7 cellular contexts compared by ENCODE assay signal in the genomic region with DNA sequence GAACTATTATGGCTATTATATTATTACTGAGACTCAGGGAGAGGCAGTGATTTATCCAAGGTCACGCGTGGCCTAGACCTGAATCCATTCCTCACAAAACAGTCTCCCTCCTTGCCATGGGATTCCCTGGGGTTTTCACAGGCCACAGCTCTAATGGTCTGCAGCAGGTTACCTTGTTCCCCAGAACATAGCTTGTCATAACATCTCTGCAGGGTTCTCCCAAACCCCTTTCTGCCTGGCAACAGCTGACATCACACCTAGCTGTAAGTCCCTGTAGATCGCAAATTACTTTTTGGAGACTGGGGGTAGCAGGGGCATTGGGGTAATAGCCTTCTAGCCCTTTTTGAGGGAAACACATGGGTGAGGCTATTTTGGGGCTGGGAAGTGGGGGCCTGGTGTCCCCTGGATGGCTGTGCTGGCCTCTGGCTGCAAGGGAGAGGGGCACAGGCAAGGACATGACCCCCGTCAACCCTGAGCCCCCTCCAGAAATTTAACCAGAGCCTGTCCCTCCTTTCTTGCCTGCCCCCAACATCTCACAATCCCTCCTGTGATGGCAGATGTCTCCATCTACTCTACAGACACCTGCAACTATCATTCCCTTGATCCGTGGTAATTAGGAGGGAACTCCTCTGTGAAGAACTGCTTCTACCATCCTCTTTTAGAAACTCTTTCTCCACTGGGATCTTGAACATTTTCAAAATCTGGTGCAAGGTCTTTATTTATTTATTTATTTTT. TPM values are rescaled to one million over a fixed set of nuclear protein-coding genes. Genes with fewer than 3 reads are reported as not detected.
DNase-seq lines count a peak whose midpoint lies in the region; ATAC-seq and TF ChIP-seq lines count a peak whose summit lies in the region.

No MANE protein-coding gene starts in this region.

- H3K4me2 ChIP-seq in GM23248 (ENCODE audit: unreplicated experiment): no peak overlapping the region

- H3K4me3 ChIP-seq in GM23248 (no peak overlapping the region), body of pancreas (no peak overlapping the region), mononuclear cell (ENCODE audit: low read length) (peak overlapping the region; percentile 97)

- no peaks in the 10 kb centered on the region for H3K27me3 Mint-ChIP-seq in stimulated activated naive CD8-positive, alpha-beta T cell treated with anti-CD3 and anti-CD28 coated beads, Interleukin-15, amount 100 ng/mL, for 72 hours

- H3K27ac Mint-ChIP-seq in stimulated activated naive CD8-positive, alpha-beta T cell treated with anti-CD3 and anti-CD28 coated beads, Interleukin-15, amount 100 ng/mL, for 72 hours: peak overlapping the region; percentile 97 to 99

- WGBS in GM23248 (ENCODE audit: low coverage in 1 of 2, low lambda C conversion rate in 2 of 2, missing lambda C conversion rate in 2 of 2), 2 experiments: 94 to 96% methylated on average over 5 of the region's 5 CpGs
- WGBS in body of pancreas, 2 donors: 68 to 92% methylated on average over 5 of the region's 5 CpGs

- H3K9ac ChIP-seq in GM23248: no peak overlapping the region

- H3F3A ChIP-seq in GM23248 (ENCODE audit: insufficient read depth): no peaks in the 10 kb centered on the region

- H3K9me2 ChIP-seq in GM23248 (ENCODE audit: insufficient read depth): no peaks in the 10 kb centered on the region

- peak; percentile 23 for DNase-seq in GM23248
- peak in 4 of 5 experiments; percentile 48 to 92 (median 58) for DNase-seq in T-helper 2 cell
- DNase-seq in body of pancreas: peak in 2 of 4 donors; percentile 31 to 66
- peak; percentile 66 to 74 for DNase-seq in stimulated activated naive CD8-positive, alpha-beta T cell treated with anti-CD3 and anti-CD28 coated beads, Interleukin-15, amount 100 ng/mL, for 72 hours
- no peak for DNase-seq in AG08395 (ENCODE audit: low spot score)

- intact Hi-C loops in body of pancreas (cut with DNase I): no loop called here

- H2AFZ ChIP-seq in GM23248: no peak overlapping the region

- H3K9me3 ChIP-seq in GM23248 (ENCODE audit: low read depth) (no peaks in the 10 kb centered on the region), body of pancreas (no peaks in the 10 kb centered on the region), mononuclear cell (ENCODE audit: low read depth, low read length) (no peaks in the 10 kb centered on the region)

- H3K79me2 ChIP-seq in GM23248 (ENCODE audit: insufficient read depth): no peaks in the 10 kb centered on the region

- peaks cover 55% of the 10 kb centered on the region for H3K4me1 Mint-ChIP-seq in stimulated activated naive CD8-positive, alpha-beta T cell treated with anti-CD3 and anti-CD28 coated beads, Interleukin-15, amount 100 ng/mL, for 72 hours

- H3K27ac ChIP-seq in GM23248 (no peak overlapping the region), body of pancreas (peak overlapping the region; percentile 53 to 91 (median 75))

- TF ChIP-seq POLR2A in body of pancreas (IDR thresholded peaks at IDR 0.05): no peak

- peak overlapping the region; percentile 97 for H3K4me3 Mint-ChIP-seq in stimulated activated naive CD8-positive, alpha-beta T cell treated with anti-CD3 and anti-CD28 coated beads, Interleukin-15, amount 100 ng/mL, for 72 hours

- no peaks in the 10 kb centered on the region for H4K20me1 ChIP-seq in GM23248 (ENCODE audit: insufficient read depth)

- no peak for TF ChIP-seq CTCF in body of pancreas (IDR thresholded peaks at IDR 0.05)

- ATAC-seq in body of pancreas (no peak), GM18909 (IDR thresholded peaks at IDR 0.05; ENCODE audit: poor library complexity, unreplicated experiment) (no peak)
- ATAC-seq in stimulated activated naive CD8-positive, alpha-beta T cell treated with anti-CD3 and anti-CD28 coated beads, Interleukin-15, amount 100 ng/mL, for 72 hours: peak; percentile 50

- no peaks in the 10 kb centered on the region for H3K4me1 ChIP-seq in GM23248 (ENCODE audit: insufficient read depth)
- peaks cover 18% of the 10 kb centered on the region for H3K4me1 ChIP-seq in body of pancreas
- peaks cover 72% of the 10 kb centered on the region for H3K4me1 ChIP-seq in mononuclear cell (ENCODE audit: insufficient read depth, low read length)

- in situ Hi-C loops in GM23248 (cut with MboI): no loop called here

- no peaks in the 10 kb centered on the region for H3K9me3 Mint-ChIP-seq in stimulated activated naive CD8-positive, alpha-beta T cell treated with anti-CD3 and anti-CD28 coated beads, Interleukin-15, amount 100 ng/mL, for 72 hours

- H3K27me3 ChIP-seq in GM23248 (replicated peaks; ENCODE audit: insufficient read depth): no peaks in the 10 kb centered on the region
- H3K27me3 ChIP-seq in body of pancreas: no peaks in the 10 kb centered on the region
- no peaks in the 10 kb centered on the region for H3K27me3 ChIP-seq in mononuclear cell (ENCODE audit: insufficient read depth, low read length)

- no peaks in the 10 kb centered on the region for H3K36me3 ChIP-seq in GM23248 (ENCODE audit: low read depth)
- no peaks in the 10 kb centered on the region for H3K36me3 ChIP-seq in body of pancreas (replicated peaks in 1 of 2; ENCODE audit: insufficient read depth in 1 of 2, low read depth in 2 of 2)

RNA-seq across cellular contexts. Expression of gene CD74, which starts 1.3 kb away (rescaled TPM):
- total RNA-seq in GM23248 (2014; rRNA removed; shearing (Covaris generic)): 0.25 TPM in 1 of 2 replicates, not detected in the other
- polyA plus RNA-seq in GM23248 (2016; fragmentation: Nextera tagmentation; extraction: Ambion mirVana): 2.7 and 6.1 TPM in 2 replicates
- 100 to 1,000 TPM; 130 to 405 TPM for total RNA-seq in body of pancreas
- total RNA-seq in mononuclear cell: 2,135 TPM

RNA-seq across cellular contexts. Expression of gene RPS14, which starts 38.1 kb away (rescaled TPM):
- 1,694 and 1,749 TPM in 2 replicates for total RNA-seq in GM23248 (2014; rRNA removed; shearing (Covaris generic))
- 1,343 and 1,380 TPM in 2 replicates for polyA plus RNA-seq in GM23248 (2016; fragmentation: Nextera tagmentation; extraction: Ambion mirVana)
- total RNA-seq in body of pancreas (1,000 to 10,000 TPM; 1,348 to 2,916 TPM), mononuclear cell (4,450 TPM)

RNA-seq across cellular contexts. Expression of gene TCOF1, which starts 53.9 kb away (rescaled TPM):
- total RNA-seq in GM23248 (2014; rRNA removed; shearing (Covaris generic)): 18.0 and 22.5 TPM in 2 replicates
- polyA plus RNA-seq in GM23248 (2016; fragmentation: Nextera tagmentation; extraction: Ambion mirVana): 15.1 and 16.3 TPM in 2 replicates
- 10 to 100 TPM; 18.9 to 23.4 TPM for total RNA-seq in body of pancreas
- 21.7 TPM for total RNA-seq in mononuclear cell

Comparison
In these comparisons a context has a peak if more than half of its experiments do, and no peak if none do; other contexts are left out.
1. RNA of gene CD74, which starts 1.3 kb away (total RNA-seq): 2,135 TPM in mononuclear cell (single experiment) and 130 to 405 TPM in body of pancreas; 0.25 TPM in GM23248; every median in the first group is over 100 times any median in the second.